28 cellular contexts compared by ENCODE assay signal in the genomic region with DNA sequence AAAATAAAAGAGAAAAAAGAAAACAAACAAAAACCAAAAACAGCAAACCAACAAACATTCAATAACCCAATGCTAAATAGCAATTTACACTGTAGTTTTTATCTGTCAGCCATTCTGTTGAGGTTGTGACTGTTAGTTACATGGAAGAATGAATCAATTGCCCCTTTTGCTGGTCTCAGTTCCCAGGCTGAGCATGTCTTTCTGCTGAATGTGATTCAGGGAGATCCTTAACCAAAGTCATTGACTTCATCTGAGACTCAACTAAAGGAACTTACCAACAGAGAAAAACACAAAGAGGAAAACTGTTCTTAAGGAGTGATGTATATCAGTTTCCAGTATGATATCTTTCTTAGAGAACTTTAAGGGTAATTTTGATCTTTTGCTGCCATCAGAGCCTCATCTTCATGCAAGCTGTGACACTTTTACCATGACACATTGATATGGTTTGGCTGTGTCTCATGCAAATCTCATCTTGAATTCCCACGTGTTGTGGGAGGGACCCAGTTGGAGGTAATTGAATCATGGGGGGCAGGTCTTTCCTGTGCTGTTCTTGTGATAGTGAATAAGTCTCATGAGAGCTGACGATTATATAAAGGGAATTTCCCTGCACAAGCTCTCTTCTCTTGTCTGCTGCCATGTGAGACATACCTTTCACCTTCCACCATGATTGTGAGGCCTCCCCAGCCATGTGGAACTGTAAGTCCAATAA.
"Had no signal": no experiment of that assay in that cellular context is flagged by ENCODE, and none has a peak within 500 bp of the region (broad histone marks: within the 10 kb centered on the region; RNA-seq: fewer than 3 reads in every experiment).

No MANE protein-coding gene starts in this region.

- H3K4me3 ChIP-seq: ascending aorta, cardiac muscle cell, SJCRH30, SK-N-MC had no signal

- H3K27me3 Mint-ChIP-seq: activated CD8-positive, alpha-beta memory T cell treated with anti-CD3 and anti-CD28 coated beads, Interleukin-2, amount 10 ng/mL, durations not matched to agents 7 days and 5 days; activated naive CD8-positive, alpha-beta T cell treated with anti-CD3 and anti-CD28 coated beads, Interleukin-2, amount 10 ng/mL, durations not matched to agents 7 days and 5 days; central memory CD8-positive, alpha-beta T cell had no signal

- DNase-seq: activated CD4-positive, alpha-beta T cell treated with anti-CD3 and anti-CD28 coated beads for 4 hours; activated CD4-positive, alpha-beta T cell treated with anti-CD3 and anti-CD28 coated beads, Interleukin-2, amount 50 U/mL, for 48 hours; activated CD8-positive, alpha-beta memory T cell treated with anti-CD3 and anti-CD28 coated beads for 24 hours; activated CD8-positive, alpha-beta memory T cell treated with anti-CD3 and anti-CD28 coated beads, Interleukin-2, amount 10 ng/mL, durations not matched to agents 7 days and 5 days; activated CD8-positive, alpha-beta memory T cell treated with anti-CD3 and anti-CD28 coated beads, Interleukin-2, amount 50 U/mL, for 48 hours; activated effector memory CD4-positive, alpha-beta T cell treated with anti-CD3 and anti-CD28 coated beads, Interleukin-2, amount 50 U/mL, for 16 hours; activated naive CD4-positive, alpha-beta T cell; activated naive CD8-positive, alpha-beta T cell treated with anti-CD3 and anti-CD28 coated beads, Interleukin-2, amount 10 ng/mL, durations not matched to agents 7 days and 5 days; amygdala; KG1; MM.1S; MV-4-11; NCI-H1092; NCI-H1436 treated with DMSO at 0.1 percent for 48 hours; NCI-H1694 treated with DMSO at 0.1 percent for 48 hours; NCI-H2029; NCI-H345; NCI-H524 treated with DMSO at 0.1 percent for 48 hours; SHP77; SJCRH30; T1000 had no signal

- H3K4me1 Mint-ChIP-seq: activated CD8-positive, alpha-beta memory T cell treated with anti-CD3 and anti-CD28 coated beads, Interleukin-2, amount 10 ng/mL, durations not matched to agents 7 days and 5 days; activated naive CD4-positive, alpha-beta T cell treated with anti-CD3 and anti-CD28 coated beads, Interleukin-2, amount 50 U/mL, for 24 hours; activated naive CD8-positive, alpha-beta T cell treated with anti-CD3 and anti-CD28 coated beads, Interleukin-2, amount 10 ng/mL, durations not matched to agents 7 days and 5 days; central memory CD8-positive, alpha-beta T cell had no signal

- H3K27ac ChIP-seq: ascending aorta, cardiac muscle cell, SJCRH30, SK-N-MC had no signal

- H3K4me3 Mint-ChIP-seq: activated CD8-positive, alpha-beta memory T cell treated with anti-CD3 and anti-CD28 coated beads, Interleukin-2, amount 10 ng/mL, durations not matched to agents 7 days and 5 days; activated naive CD4-positive, alpha-beta T cell treated with anti-CD3 and anti-CD28 coated beads, Interleukin-2, amount 50 U/mL, for 24 hours; activated naive CD8-positive, alpha-beta T cell treated with anti-CD3 and anti-CD28 coated beads, Interleukin-2, amount 10 ng/mL, durations not matched to agents 7 days and 5 days; central memory CD8-positive, alpha-beta T cell had no signal

- H3K4me1 ChIP-seq: ascending aorta, SJCRH30 had no signal

- ATAC-seq: activated CD4-positive, CD25-positive, alpha-beta regulatory T cell treated with anti-CD3 and anti-CD28 coated beads, Interleukin-2, amount 50 U/mL, for 24 hours; activated CD8-positive, alpha-beta memory T cell treated with anti-CD3 and anti-CD28 coated beads, Interleukin-2, amount 10 ng/mL, durations not matched to agents 7 days and 5 days; Panc1 had no signal

- H3K36me3 ChIP-seq: ascending aorta, cardiac muscle cell, SJCRH30 had no signal

- H3K27ac Mint-ChIP-seq: activated CD8-positive, alpha-beta memory T cell treated with anti-CD3 and anti-CD28 coated beads, Interleukin-2, amount 10 ng/mL, durations not matched to agents 7 days and 5 days; activated naive CD4-positive, alpha-beta T cell treated with anti-CD3 and anti-CD28 coated beads, Interleukin-2, amount 50 U/mL, for 24 hours; activated naive CD8-positive, alpha-beta T cell treated with anti-CD3 and anti-CD28 coated beads, Interleukin-2, amount 10 ng/mL, durations not matched to agents 7 days and 5 days had no signal

- H3K36me3 Mint-ChIP-seq: activated CD8-positive, alpha-beta memory T cell treated with anti-CD3 and anti-CD28 coated beads, Interleukin-2, amount 10 ng/mL, durations not matched to agents 7 days and 5 days; activated naive CD4-positive, alpha-beta T cell treated with anti-CD3 and anti-CD28 coated beads, Interleukin-2, amount 50 U/mL, for 24 hours; activated naive CD8-positive, alpha-beta T cell treated with anti-CD3 and anti-CD28 coated beads, Interleukin-2, amount 10 ng/mL, durations not matched to agents 7 days and 5 days had no signal

- H3K9me3 ChIP-seq: ascending aorta, SJCRH30 had no signal

- H3K27me3 ChIP-seq: ascending aorta, cardiac muscle cell, SJCRH30 had no signal
